ENCODE assay signal across 17 cellular contexts in genomic region chr2:26268184-26268583, GRCh38. TPM values are rescaled to one million over a fixed set of nuclear protein-coding genes. Genes with fewer than 3 reads are reported as not detected.
DNase-seq lines count a peak whose midpoint lies in the region; ATAC-seq and TF ChIP-seq lines count a peak whose summit lies in the region.
"Had no signal": no experiment of that assay in that cellular context is flagged by ENCODE, and none has a peak within 500 bp of the region (broad histone marks: within the 10 kb centered on the region; RNA-seq: fewer than 3 reads in every experiment).

No MANE protein-coding gene starts in this region.

- TF ChIP-seq POLR2A in heart left ventricle (IDR thresholded peaks at IDR 0.05) = no peak

- intact Hi-C loops in heart left ventricle (cut with DNase I) = no loop called here

- 58 to 73% (median 66%) methylated on average over 5 of the region's 5 CpGs for WGBS in heart left ventricle, 4 donors

- H3K9me3 ChIP-seq in heart left ventricle = no peaks in the 10 kb centered on the region
- H3K9me3 ChIP-seq: stomach had no signal

- no peaks in the 10 kb centered on the region for H3K27me3 ChIP-seq in heart left ventricle
- H3K27me3 ChIP-seq: dorsolateral prefrontal cortex, hepatocyte, stomach had no signal

- H3K27ac ChIP-seq in heart left ventricle = peak overlapping the region in 9 of 12 donors; percentile 8 to 77 (median 35)
- H3K27ac ChIP-seq: dorsolateral prefrontal cortex, hepatocyte had no signal

- no peak overlapping the region for H3K4me3 ChIP-seq in heart left ventricle
- H3K4me3 ChIP-seq: dorsolateral prefrontal cortex, hepatocyte, stomach had no signal

- peaks cover 0 to 48% (median 5%) of the 10 kb centered on the region in 12 donors for H3K4me1 ChIP-seq in heart left ventricle

- peak; percentile 48 for DNase-seq in A172 (ENCODE audit: low spot score)
- peak; percentile 42 for DNase-seq in M059J (ENCODE audit: low read depth)
- DNase-seq in amniotic epithelial cell (ENCODE audit: low read depth) = peak; percentile 81
- DNase-seq in heart left ventricle = no peak
- DNase-seq in dedifferentiated amniotic fluid mesenchymal stem cell (ENCODE audit: extremely low spot score) = no peak
- no peak for DNase-seq in T-helper 1 cell
- no peak for DNase-seq in NCI-H774 (lab: John Stamatoyannopoulos, UW)
- DNase-seq in DMS79 treated with DMSO at 0.1 percent for 48 hours (lab: John Stamatoyannopoulos, UW) = no peak
- DNase-seq: activated naive CD4-positive, alpha-beta T cell; CD8-positive, alpha-beta memory T cell; DND-41; dorsolateral prefrontal cortex; kidney; NCI-H2029; stomach had no signal

- no peak for TF ChIP-seq CTCF in heart left ventricle (IDR thresholded peaks at IDR 0.05)

- H3K36me3 ChIP-seq in heart left ventricle = peaks cover 0 to 66% (median 31%) of the 10 kb centered on the region in 9 donors

- peak; percentile 33 to 69 (median 50) for ATAC-seq in heart left ventricle
- ATAC-seq: HCT116 had no signal

RNA-seq across cellular contexts. Expression of gene HADHB, which starts 23.4 kb away (rescaled TPM):
- 115 and 117 TPM in 2 replicates for total RNA-seq in A172 (2014; rRNA removed; shearing (Covaris generic))
- total RNA-seq in M059J (2014; rRNA removed; shearing (Covaris generic)) = 55.6 and 83.1 TPM in 2 replicates
- total RNA-seq in heart left ventricle = 1,000 to 10,000 TPM in 4 of 9 donors, 100 to 1,000 TPM in 5; 684 to 1,915 (median 836) TPM
- 100 to 1,000 TPM; 526 TPM for polyA plus RNA-seq in heart left ventricle

RNA-seq across cellular contexts. Expression of gene HADHA, which starts 23.8 kb away (rescaled TPM):
- 113 and 121 TPM in 2 replicates for total RNA-seq in A172 (2014; rRNA removed; shearing (Covaris generic))
- 81.8 and 98.4 TPM in 2 replicates for total RNA-seq in M059J (2014; rRNA removed; shearing (Covaris generic))
- 100 to 1,000 TPM; 285 to 786 (median 407) TPM for total RNA-seq in heart left ventricle
- polyA plus RNA-seq in heart left ventricle = 100 to 1,000 TPM; 202 to 235 TPM

Comparison
In these comparisons a context has a peak if more than half of its experiments do, and no peak if none do; other contexts are left out.
1. DNase-seq: peak in A172 (single experiment), M059J (single experiment) and amniotic epithelial cell (single experiment); none in heart left ventricle (0 of 5), dedifferentiated amniotic fluid mesenchymal stem cell (single experiment), T-helper 1 cell (0 of 5), NCI-H774 (single experiment) and DMS79 treated with DMSO at 0.1 percent for 48 hours (single experiment).